In the genomic region with DNA sequence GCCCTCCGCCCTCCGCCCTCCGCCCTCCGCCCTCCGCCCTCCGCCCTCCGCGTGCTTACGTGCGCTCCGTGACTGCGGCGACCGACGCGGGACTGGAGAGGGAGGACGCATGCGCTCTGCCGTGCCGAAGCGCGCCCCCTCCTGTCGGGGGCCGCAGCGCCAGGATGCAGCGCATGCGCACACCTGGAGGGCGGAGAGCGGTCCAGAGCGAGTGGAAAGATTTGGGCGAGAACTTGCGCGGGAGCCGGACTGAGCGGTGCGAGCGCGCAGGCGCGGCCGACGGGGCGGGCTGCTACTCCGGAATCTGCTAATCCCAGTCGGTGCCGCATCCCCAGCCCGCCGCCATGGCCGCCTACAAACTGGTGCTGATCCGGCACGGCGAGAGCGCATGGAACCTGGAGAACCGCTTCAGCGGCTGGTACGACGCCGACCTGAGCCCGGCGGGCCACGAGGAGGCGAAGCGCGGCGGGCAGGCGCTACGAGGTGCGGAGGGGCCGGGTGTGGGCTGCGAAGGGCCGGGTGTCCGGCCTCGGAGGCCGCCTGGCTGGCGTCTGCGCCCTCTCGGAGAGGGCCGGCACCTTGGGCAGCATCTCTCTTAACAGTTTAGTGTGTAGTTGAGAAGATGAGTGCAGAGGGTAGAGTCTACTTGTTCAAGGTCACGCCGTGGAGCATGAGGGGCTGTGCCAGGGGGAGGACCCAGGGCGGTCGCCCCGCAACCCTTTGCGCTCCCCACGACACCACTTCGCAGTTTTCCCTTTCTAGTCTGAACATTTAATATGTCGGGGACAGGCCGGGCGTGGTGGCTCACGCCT, we compare ENCODE assay signal across 8 cellular contexts. TPM values are rescaled to one million over a fixed set of nuclear protein-coding genes. Genes with fewer than 3 reads are reported as not detected.
A peak's percentile ranks its signal among the peaks of the same experiment; 100 is the strongest.
DNase-seq lines count a peak whose midpoint lies in the region; TF ChIP-seq lines count a peak whose summit lies in the region.

A gene (plus strand): TSS at position 228 of the 812 bp plus-strand sequence. CDS start 117 bp downstream, at position 345.

- peaks cover 53% of the 10 kb centered on the region for H3K36me3 Mint-ChIP-seq in activated T-helper 2 cell treated with anti-CD3 and anti-CD28 coated beads, Interferon-gamma antibody, Interleukin-2, Interleukin-4, amounts not matched to agents 10 μg/mL and 5 μg/mL and 100 μg/mL, durations not matched to agents 14 hours and 24 hours and 36 hours (ENCODE audit: low read depth)
- H3K36me3 Mint-ChIP-seq in nephron (ENCODE audit: low read depth) = peaks cover 23% of the 10 kb centered on the region
- peaks cover 56% of the 10 kb centered on the region for H3K36me3 Mint-ChIP-seq in stimulated activated naive CD8-positive, alpha-beta T cell treated with anti-CD3 and anti-CD28 coated beads, Interleukin-15, Interleukin-2, amounts not matched to agents 100 ng/mL and 50 ng/mL, for 24 hours (ENCODE audit: low read depth)

- H3K4me3 Mint-ChIP-seq in activated T-helper 2 cell treated with anti-CD3 and anti-CD28 coated beads, Interferon-gamma antibody, Interleukin-2, Interleukin-4, amounts not matched to agents 10 μg/mL and 5 μg/mL and 100 μg/mL, durations not matched to agents 14 hours and 24 hours and 36 hours (ENCODE audit: low read depth) = peak within 1 kb of the TSS; percentile 86
- H3K4me3 Mint-ChIP-seq in nephron = peak within 1 kb of the TSS; percentile 93 to 94 (median 93)
- H3K4me3 Mint-ChIP-seq in stimulated activated naive CD8-positive, alpha-beta T cell treated with anti-CD3 and anti-CD28 coated beads, Interleukin-15, Interleukin-2, amounts not matched to agents 100 ng/mL and 50 ng/mL, for 24 hours = peak within 1 kb of the TSS; percentile 96

- CTCF ChIA-PET in RWPE1 (lab: Yijun Ruan, JAX) = interaction anchor here (1.3 kb wide), 1 partner anchor 14 kb away, joined by 3 read pairs; no protein-coding TSS in a partner anchor

- H3K27ac Mint-ChIP-seq in activated T-helper 2 cell treated with anti-CD3 and anti-CD28 coated beads, Interferon-gamma antibody, Interleukin-2, Interleukin-4, amounts not matched to agents 10 μg/mL and 5 μg/mL and 100 μg/mL, durations not matched to agents 14 hours and 24 hours and 36 hours = peak within 1 kb of the TSS; percentile 98
- H3K27ac Mint-ChIP-seq in nephron = peak within 1 kb of the TSS; percentile 76 to 91 (median 89)
- H3K27ac Mint-ChIP-seq in stimulated activated naive CD8-positive, alpha-beta T cell treated with anti-CD3 and anti-CD28 coated beads, Interleukin-15, Interleukin-2, amounts not matched to agents 100 ng/mL and 50 ng/mL, for 24 hours = peak within 1 kb of the TSS; percentile 100

- TF ChIP-seq CTCF in LNCaP clone FGC (IDR thresholded peaks at IDR 0.05; ENCODE audit: control insufficient read depth, extremely low read depth, insufficient read depth) = peak; percentile 99
- peak; percentile 80 for TF ChIP-seq CTCF in RWPE1 (conservative IDR thresholded peaks at IDR 0.05; ENCODE audit: low read depth)
- peak; percentile 44 to 61 (median 47) for TF ChIP-seq CTCF in nephron (IDR thresholded peaks at IDR 0.05; ENCODE audit: unreplicated experiment in 3 of 3)

- H3K27me3 Mint-ChIP-seq in activated T-helper 2 cell treated with anti-CD3 and anti-CD28 coated beads, Interferon-gamma antibody, Interleukin-2, Interleukin-4, amounts not matched to agents 10 μg/mL and 5 μg/mL and 100 μg/mL, durations not matched to agents 14 hours and 24 hours and 36 hours (ENCODE audit: low read depth) = no peaks in the 10 kb centered on the region
- H3K27me3 Mint-ChIP-seq in nephron (ENCODE audit: low read depth) = no peaks in the 10 kb centered on the region
- H3K27me3 Mint-ChIP-seq in stimulated activated naive CD8-positive, alpha-beta T cell treated with anti-CD3 and anti-CD28 coated beads, Interleukin-15, Interleukin-2, amounts not matched to agents 100 ng/mL and 50 ng/mL, for 24 hours = no peaks in the 10 kb centered on the region

- peak within 1 kb of the TSS; percentile 94 for H3K27ac ChIP-seq in RWPE1

- H3K4me3 ChIP-seq in LNCaP clone FGC (ENCODE audit: low read depth, low read length) = peak within 1 kb of the TSS; percentile 90

- DNase-seq in ELF-1 (ENCODE audit: low read depth, low spot score) (peak; percentile 99), H4 (ENCODE audit: low spot score) (peak; percentile 94), LNCaP clone FGC (ENCODE audit: low read depth) (peak; percentile 89), RWPE1 (ENCODE audit: low spot score) (peak; percentile 100), fibroblast of peridontal ligament (ENCODE audit: extremely low read depth) (peak; percentile 95)
- DNase-seq in activated T-helper 2 cell treated with anti-CD3 and anti-CD28 coated beads, Interferon-gamma antibody, Interleukin-2, Interleukin-4, amounts not matched to agents 10 μg/mL and 5 μg/mL and 100 μg/mL, durations not matched to agents 14 hours and 24 hours and 36 hours (ENCODE audit: low spot score) = peak; percentile 96

- no peaks in the 10 kb centered on the region for H3K9me3 Mint-ChIP-seq in activated T-helper 2 cell treated with anti-CD3 and anti-CD28 coated beads, Interferon-gamma antibody, Interleukin-2, Interleukin-4, amounts not matched to agents 10 μg/mL and 5 μg/mL and 100 μg/mL, durations not matched to agents 14 hours and 24 hours and 36 hours
- H3K9me3 Mint-ChIP-seq in nephron = no peaks in the 10 kb centered on the region
- no peaks in the 10 kb centered on the region for H3K9me3 Mint-ChIP-seq in stimulated activated naive CD8-positive, alpha-beta T cell treated with anti-CD3 and anti-CD28 coated beads, Interleukin-15, Interleukin-2, amounts not matched to agents 100 ng/mL and 50 ng/mL, for 24 hours

- peaks cover 34% of the 10 kb centered on the region for H3K4me1 Mint-ChIP-seq in activated T-helper 2 cell treated with anti-CD3 and anti-CD28 coated beads, Interferon-gamma antibody, Interleukin-2, Interleukin-4, amounts not matched to agents 10 μg/mL and 5 μg/mL and 100 μg/mL, durations not matched to agents 14 hours and 24 hours and 36 hours (ENCODE audit: low read depth)
- peaks cover 24% of the 10 kb centered on the region for H3K4me1 Mint-ChIP-seq in nephron
- H3K4me1 Mint-ChIP-seq in stimulated activated naive CD8-positive, alpha-beta T cell treated with anti-CD3 and anti-CD28 coated beads, Interleukin-15, Interleukin-2, amounts not matched to agents 100 ng/mL and 50 ng/mL, for 24 hours (ENCODE audit: low read depth) = peaks cover 67% of the 10 kb centered on the region

- POLR2A ChIA-PET in RWPE1 (lab: Yijun Ruan, JAX; ENCODE audit: low non-redundant PET) = no interaction called here

- intact Hi-C loops in activated T-helper 2 cell treated with anti-CD3 and anti-CD28 coated beads, Interferon-gamma antibody, Interleukin-2, Interleukin-4, amounts not matched to agents 10 μg/mL and 5 μg/mL and 100 μg/mL, durations not matched to agents 14 hours and 24 hours and 36 hours (cut with micrococcal nuclease) = loop anchor here (2.0 to 10.0 kb wide), 2 partner anchors 73 to 219 kb away; a partner anchor contains a TSS

RNA-seq across cellular contexts. Expression of the gene that starts here (rescaled TPM):
- total RNA-seq in H4 (2014; rRNA removed; shearing (Covaris generic)) = 784 and 853 TPM in 2 replicates
- total RNA-seq in activated T-helper 2 cell treated with anti-CD3 and anti-CD28 coated beads, Interferon-gamma antibody, Interleukin-2, Interleukin-4, amounts not matched to agents 10 μg/mL and 5 μg/mL and 100 μg/mL, durations not matched to agents 14 hours and 24 hours and 36 hours = 877 and 885 TPM in 2 replicates

Comparison
In these comparisons a context has a peak if more than half of its experiments do, and no peak if none do; other contexts are left out.
1. Peak in every context shown above with its lines: DNase-seq, H3K4me3 ChIP-seq and H3K27ac ChIP-seq.
2. CTCF ChIP-seq: peak in every context shown above with its lines; median percentile 99 in LNCaP clone FGC; 80 in RWPE1; 47 in nephron.